In genomic region chr5:151259931-151260330, GRCh38 we compare ENCODE assay signal across 23 cellular contexts. TPM values are rescaled to one million over a fixed set of nuclear protein-coding genes. Genes with fewer than 3 reads are reported as not detected.
A peak's percentile ranks its signal among the peaks of the same experiment; 100 is the strongest.
DNase-seq lines count a peak whose midpoint lies in the region; ATAC-seq, FAIRE-seq and TF ChIP-seq lines count a peak whose summit lies in the region.
"Had no signal": no experiment of that assay in that cellular context is flagged by ENCODE, and none has a peak within 500 bp of the region (broad histone marks: within the 10 kb centered on the region; RNA-seq: fewer than 3 reads in every experiment).

No MANE protein-coding gene starts in this region.

- TF ChIP-seq POLR2A in esophagus squamous epithelium (IDR thresholded peaks at IDR 0.05) (no peak), transverse colon (IDR thresholded peaks at IDR 0.05) (no peak)

- no peak overlapping the region for H3K4me3 ChIP-seq in esophagus squamous epithelium
- H3K4me3 ChIP-seq in PC-3 (ENCODE audit: low read length): no peak overlapping the region
- H3K4me3 ChIP-seq in transverse colon: no peak overlapping the region
- H3K4me3 ChIP-seq: MG63 had no signal

- CTCF ChIA-PET in PC-3 (lab: Charles Lee): no interaction called here

- POLR2A ChIA-PET in PC-3 (lab: Charles Lee; ENCODE audit: unreplicated experiment): no interaction called here

- H3K27me3 ChIP-seq in esophagus squamous epithelium (no peaks in the 10 kb centered on the region), PC-3 (ENCODE audit: low read length) (no peaks in the 10 kb centered on the region), transverse colon (no peaks in the 10 kb centered on the region)
- H3K27me3 ChIP-seq: MG63 had no signal

- peaks cover 38% of the 10 kb centered on the region for H3K36me3 Mint-ChIP-seq in activated T-helper 17 cell treated with anti-CD3 and anti-CD28 coated beads, Interleukin-2, amount 50 U/mL, for 72 hours (ENCODE audit: low read depth)

- TF ChIP-seq CTCF in esophagus squamous epithelium (IDR thresholded peaks at IDR 0.05) (no peak), PC-3 (conservative IDR thresholded peaks at IDR 0.05; ENCODE audit: low read depth, low read length) (no peak), transverse colon (IDR thresholded peaks at IDR 0.05) (no peak)

- H3K27me3 Mint-ChIP-seq in activated T-helper 17 cell treated with anti-CD3 and anti-CD28 coated beads, Interleukin-2, amount 50 U/mL, for 72 hours: no peaks in the 10 kb centered on the region

- peaks cover 49% of the 10 kb centered on the region for H3K79me2 ChIP-seq in PC-3 (ENCODE audit: low read length)

- BruUV-seq in PC-3 (replicated peaks; lab: Mats Ljungman, UMichigan): no TSS peak

- ATAC-seq in activated T-helper 17 cell treated with anti-CD3 and anti-CD28 coated beads, Interleukin-2, amount 50 U/mL, for 72 hours (replicated peaks): no peak
- ATAC-seq in PC-3: no peak

- intact Hi-C loops in esophagus squamous epithelium (cut with DNase I) (no loop called here), PC-3 (cut with micrococcal nuclease) (no loop called here), transverse colon (cut with DNase I; ENCODE audit: low total_unique reads) (no loop called here)

- peaks cover 10% of the 10 kb centered on the region for H3F3A ChIP-seq in PC-3 (ENCODE audit: low read length, unreplicated experiment)

- peaks cover 29% of the 10 kb centered on the region for H3K4me1 Mint-ChIP-seq in activated T-helper 17 cell treated with anti-CD3 and anti-CD28 coated beads, Interleukin-2, amount 50 U/mL, for 72 hours

- no peak for FAIRE-seq in GM19239 (lab: Jason Lieb, UNC)
- FAIRE-seq: RCC 7860 had no signal

- in situ Hi-C loops in transverse colon (cut with MboI; ENCODE audit: low pct_ligation_motif_present in 1 of 4, low pct_unique_long_range_greater_than_20kb in 1 of 4, low sequenced_read_pairs in 3 of 4): no loop called here

- H3K4me2 ChIP-seq in PC-3 (ENCODE audit: low read length): no peak overlapping the region

- H3K4me1 ChIP-seq in esophagus squamous epithelium (peaks cover 37 to 80% (median 47%) of the 10 kb centered on the region in 3 donors), PC-3 (ENCODE audit: insufficient read depth, low read length) (peaks cover 71% of the 10 kb centered on the region), transverse colon (peaks cover 0 to 22% (median 4%) of the 10 kb centered on the region in 4 donors)

- no peak overlapping the region for H2AFZ ChIP-seq in PC-3 (ENCODE audit: low read length)

- no peak overlapping the region for H3K4me3 Mint-ChIP-seq in activated T-helper 17 cell treated with anti-CD3 and anti-CD28 coated beads, Interleukin-2, amount 50 U/mL, for 72 hours

- no peaks in the 10 kb centered on the region for H3K9me3 Mint-ChIP-seq in activated T-helper 17 cell treated with anti-CD3 and anti-CD28 coated beads, Interleukin-2, amount 50 U/mL, for 72 hours

- no peak for TF ChIP-seq EP300 in transverse colon (IDR thresholded peaks at IDR 0.05; ENCODE audit: low read depth)

- H3K27ac ChIP-seq in esophagus squamous epithelium (peak overlapping the region in 3 of 4 donors; percentile 67 to 74 (median 74)), PC-3 (ENCODE audit: low read length) (no peak overlapping the region), transverse colon (no peak overlapping the region)
- H3K27ac ChIP-seq: 22Rv1, C4-2B had no signal

- WGBS in esophagus squamous epithelium, 2 donors: 80 to 84% methylated on average over 1 to 3 of the region's 4 CpGs
- 63 to 83% methylated on average over 3 to 4 of the region's 4 CpGs for WGBS in transverse colon (ENCODE audit: low coverage in 1 of 2), 2 donors

- H3K36me3 ChIP-seq in esophagus squamous epithelium (peaks cover 0 to 37% (median 7%) of the 10 kb centered on the region in 3 donors), PC-3 (ENCODE audit: low read depth, low read length) (peaks cover 6% of the 10 kb centered on the region; the same call in 1 of the 2 replicates), transverse colon (peaks cover 0 to 6% (median 0%) of the 10 kb centered on the region in 4 donors)
- H3K36me3 ChIP-seq: MG63 had no signal

- H4K20me1 ChIP-seq in PC-3 (ENCODE audit: low read length): no peaks in the 10 kb centered on the region

- peak; percentile 17 for DNase-seq in DMS53 (lab: John Stamatoyannopoulos, UW)
- DNase-seq in DMS53 treated with DMSO at 0.1 percent for 48 hours (lab: John Stamatoyannopoulos, UW; ENCODE audit: unreplicated experiment): no peak
- DNase-seq in esophagus squamous epithelium (lab: John Stamatoyannopoulos, UW): no peak
- DNase-seq in GM19239 (ENCODE audit: insufficient read length, low spot score): no peak
- DNase-seq in PC-3: no peak
- no peak for DNase-seq in transverse colon
- DNase-seq in DMS 273 treated with DMSO at 0.1 percent for 48 hours (lab: John Stamatoyannopoulos, UW): no peak
- DNase-seq: ACHN, AML-193, DMS79, H7, Kasumi-1, MG63, NCI-H1694 treated with DMSO at 0.1 percent for 48 hours, NCI-H2107, NCI-H69, Right ventricle myocardium superior had no signal

- H3K9me3 ChIP-seq in esophagus squamous epithelium (no peaks in the 10 kb centered on the region), PC-3 (ENCODE audit: low read length) (no peaks in the 10 kb centered on the region), transverse colon (no peaks in the 10 kb centered on the region)
- H3K9me3 ChIP-seq: MG63 had no signal

- H3K9me2 ChIP-seq in PC-3 (replicated peaks; ENCODE audit: low read length): no peaks in the 10 kb centered on the region

- H3K9ac ChIP-seq in PC-3 (ENCODE audit: low read length): no peak overlapping the region

- peak overlapping the region; percentile 53 for H3K27ac Mint-ChIP-seq in activated T-helper 17 cell treated with anti-CD3 and anti-CD28 coated beads, Interleukin-2, amount 50 U/mL, for 72 hours

RNA-seq across cellular contexts. Expression of gene GM2A, which starts 6.9 kb away (rescaled TPM):
- total RNA-seq in activated T-helper 17 cell treated with anti-CD3 and anti-CD28 coated beads, Interleukin-2, amount 50 U/mL, for 72 hours: 10 to 100 TPM; 32.2 to 41.1 TPM
- total RNA-seq in esophagus squamous epithelium (100 to 1,000 TPM in 2 of 4 donors, 10 to 100 TPM in 2; 62.4 to 132 (median 89.7) TPM), PC-3 (2014; rRNA removed) (78.3 and 90.2 TPM in 2 replicates), transverse colon (10 to 100 TPM in 2 of 4 donors, 1 to 10 TPM in 2; 5.6 to 19.5 (median 11.2) TPM)

RNA-seq across cellular contexts. Expression of gene CCDC69, which starts 36.0 kb away (rescaled TPM):
- total RNA-seq in activated T-helper 17 cell treated with anti-CD3 and anti-CD28 coated beads, Interleukin-2, amount 50 U/mL, for 72 hours: 10 to 100 TPM; 27.4 to 40.1 TPM
- 10 to 100 TPM; 10.9 to 87.0 (median 37.8) TPM for total RNA-seq in esophagus squamous epithelium
- 19.2 and 26.4 TPM in 2 replicates for total RNA-seq in PC-3 (2014; rRNA removed)
- total RNA-seq in transverse colon: 10 to 100 TPM; 37.7 to 89.2 (median 62.1) TPM

RNA-seq across cellular contexts. Expression of gene SLC36A3, which starts 43.6 kb away (rescaled TPM):
- total RNA-seq in activated T-helper 17 cell treated with anti-CD3 and anti-CD28 coated beads, Interleukin-2, amount 50 U/mL, for 72 hours: not detected
- total RNA-seq in esophagus squamous epithelium: not detected
- not detected in 2 replicates for total RNA-seq in PC-3 (2014; rRNA removed)
- total RNA-seq in transverse colon: not detected
- total RNA-seq: H7, NCI-H460, OCI-LY7, Right ventricle myocardium superior had no signal

Comparison
In these comparisons a context has a peak if more than half of its experiments do, and no peak if none do; other contexts are left out.
1. H3K27ac ChIP-seq: peak in esophagus squamous epithelium (3 of 4); none in PC-3 (single experiment) and transverse colon (0 of 4).